ENCODE assay signal across 1 cellular context in genomic region chr9:134962065-134962997, GRCh38.
TF ChIP-seq lines count a peak whose summit lies in the region.

No MANE protein-coding gene starts in this region.

TF ChIP-seq in WTC11, 78 proteins besides CTCF, POLR2A, EP300 and RAD21 (continued from another document):
- no peak for TF ChIP-seq ZNF423 (CRISPR knock-in tag; IDR thresholded peaks at IDR 0.05)
- no peak for TF ChIP-seq ZNF121 (CRISPR knock-in tag; IDR thresholded peaks at IDR 0.05)
- no peak for TF ChIP-seq ESRRA (CRISPR knock-in tag; IDR thresholded peaks at IDR 0.05; ENCODE audit: borderline replicate concordance)
- no peak for TF ChIP-seq AR (CRISPR knock-in tag; IDR thresholded peaks at IDR 0.05)
- no peak for TF ChIP-seq ATF1 (CRISPR knock-in tag; IDR thresholded peaks at IDR 0.05)
- TF ChIP-seq MYBL2 (CRISPR knock-in tag; IDR thresholded peaks at IDR 0.05): no peak
- TF ChIP-seq, protein P1, sequence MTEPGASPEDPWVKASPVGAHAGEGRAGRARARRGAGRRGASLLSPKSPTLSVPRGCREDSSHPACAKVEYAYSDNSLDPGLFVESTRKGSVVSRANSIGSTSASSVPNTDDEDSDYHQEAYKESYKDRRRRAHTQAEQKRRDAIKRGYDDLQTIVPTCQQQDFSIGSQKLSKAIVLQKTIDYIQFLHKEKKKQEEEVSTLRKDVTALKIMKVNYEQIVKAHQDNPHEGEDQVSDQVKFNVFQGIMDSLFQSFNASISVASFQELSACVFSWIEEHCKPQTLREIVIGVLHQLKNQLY (CRISPR knock-in tag; IDR thresholded peaks at IDR 0.05): no peak
- TF ChIP-seq ELF4 (CRISPR knock-in tag; IDR thresholded peaks at IDR 0.05; ENCODE audit: low read depth): no peak
TF ChIP-seq in WTC11: peak in this region for 0.
